ENCODE assay signal across 8 cellular contexts in the genomic region with DNA sequence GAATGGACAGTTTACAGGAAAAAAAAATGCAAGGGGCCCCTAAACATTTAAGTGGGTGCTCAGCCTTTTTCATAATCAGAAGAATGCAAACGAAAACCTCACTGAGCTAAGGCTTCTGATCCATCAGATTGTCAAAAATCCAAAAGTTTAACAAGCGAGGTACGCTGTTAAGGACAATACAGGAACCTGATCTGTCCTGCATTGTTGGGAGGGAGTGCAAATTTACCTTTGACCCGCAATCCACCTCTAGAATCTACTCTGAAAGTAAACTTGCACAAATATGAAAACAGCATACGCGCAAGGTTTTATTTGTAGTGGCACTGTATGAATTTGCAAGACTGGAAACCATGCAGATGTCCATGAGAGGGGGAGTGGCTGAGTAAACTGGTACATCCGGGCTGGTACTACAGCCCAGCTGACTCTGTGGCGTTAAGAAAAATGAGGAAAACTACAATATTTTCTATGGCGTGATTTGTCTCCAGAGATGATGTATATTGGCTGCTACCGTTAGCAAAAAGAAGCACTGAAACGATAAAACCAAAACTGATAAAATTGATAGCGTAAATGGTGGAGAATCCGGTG. TPM values are rescaled to one million over a fixed set of nuclear protein-coding genes. Genes with fewer than 3 reads are reported as not detected.
DNase-seq lines count a peak whose midpoint lies in the region; ATAC-seq, FAIRE-seq and TF ChIP-seq lines count a peak whose summit lies in the region.

No MANE protein-coding gene starts in this region.

- dilution Hi-C loops in keratinocyte (cut with MboI; ENCODE audit: extremely low pct_ligation_motif_present, low sequenced_read_pairs) = no loop called here

- no peak for DNase-seq in activated T-cell treated with anti-CD3 and anti-CD28 coated beads, Interleukin-2, amount 50 U/mL, for 4 hours
- no peak for DNase-seq in activated T-cell treated with anti-CD3 and anti-CD28 coated beads, Interleukin-2, amount 50 U/mL, for 1 hour
- no peak for DNase-seq in activated CD8-positive, alpha-beta T cell treated with anti-CD3 and anti-CD28 coated beads, Interleukin-2, amount 10 ng/mL, durations not matched to agents 7 days and 5 days
- DNase-seq in keratinocyte (ENCODE audit: low read depth, low spot score) (no peak), superior temporal gyrus (ENCODE audit: extremely low spot score) (peak; percentile 14), amygdala (lab: John Stamatoyannopoulos, UW) (no peak), Kasumi-1 (lab: John Stamatoyannopoulos, UW) (no peak)

- no peaks in the 10 kb centered on the region for H3K79me2 ChIP-seq in keratinocyte (ENCODE audit: control insufficient read depth, insufficient read depth, low read length)

- FAIRE-seq in keratinocyte (lab: Jason Lieb, UNC) = no peak

- H3K36me3 ChIP-seq in keratinocyte (ENCODE audit: control insufficient read depth in 2 of 2, extremely low read depth in 1 of 2, insufficient read depth in 2 of 2, low read length in 2 of 2) = no peaks in the 10 kb centered on the region

- peaks cover 32% of the 10 kb centered on the region for H3K4me1 Mint-ChIP-seq in activated T-cell treated with anti-CD3 and anti-CD28 coated beads, Interleukin-2, amount 50 U/mL, for 4 hours (ENCODE audit: low read depth)
- H3K4me1 Mint-ChIP-seq in activated CD8-positive, alpha-beta T cell treated with anti-CD3 and anti-CD28 coated beads, Interleukin-2, amount 10 ng/mL, durations not matched to agents 7 days and 5 days (ENCODE audit: low read depth) = peaks cover 41% of the 10 kb centered on the region

- H3K4me1 ChIP-seq in keratinocyte (ENCODE audit: control insufficient read depth, extremely low read depth, insufficient read depth, low read length) = peaks cover 26% of the 10 kb centered on the region

- peak overlapping the region; percentile 57 for H2AFZ ChIP-seq in keratinocyte (ENCODE audit: control insufficient read depth, low read length)

- CTCF ChIA-PET in activated CD8-positive, alpha-beta T cell treated with anti-CD3 and anti-CD28 coated beads, Interleukin-2, amount 10 ng/mL, durations not matched to agents 7 days and 5 days (lab: Charles Lee) = interaction anchor here (1.3 to 4.4 kb wide), 6 partner anchors 9 to 149 kb away, joined by 7 to 44 read pairs (median 11); no protein-coding TSS in a partner anchor

- peak overlapping the region; percentile 52 to 88 (median 82) for H3K4me3 ChIP-seq in keratinocyte (ENCODE audit: control insufficient read depth in 2 of 3, extremely low read depth in 1 of 3, insufficient read depth in 2 of 3, low read depth in 1 of 3, low read length in 3 of 3)

- H3K27ac Mint-ChIP-seq in activated CD8-positive, alpha-beta T cell treated with anti-CD3 and anti-CD28 coated beads, Interleukin-2, amount 10 ng/mL, durations not matched to agents 7 days and 5 days = peak overlapping the region; percentile 95

- H3K9me1 ChIP-seq in keratinocyte (ENCODE audit: control insufficient read depth, extremely low read depth, insufficient read depth, low read length) = no peaks in the 10 kb centered on the region

- H3K9me3 Mint-ChIP-seq in activated T-cell treated with anti-CD3 and anti-CD28 coated beads, Interleukin-2, amount 50 U/mL, for 4 hours = no peaks in the 10 kb centered on the region
- H3K9me3 Mint-ChIP-seq in activated CD8-positive, alpha-beta T cell treated with anti-CD3 and anti-CD28 coated beads, Interleukin-2, amount 10 ng/mL, durations not matched to agents 7 days and 5 days (ENCODE audit: insufficient read depth) = no peaks in the 10 kb centered on the region

- no peaks in the 10 kb centered on the region for H3K36me3 Mint-ChIP-seq in activated T-cell treated with anti-CD3 and anti-CD28 coated beads, Interleukin-2, amount 50 U/mL, for 4 hours (ENCODE audit: insufficient read depth)
- H3K36me3 Mint-ChIP-seq in activated CD8-positive, alpha-beta T cell treated with anti-CD3 and anti-CD28 coated beads, Interleukin-2, amount 10 ng/mL, durations not matched to agents 7 days and 5 days (ENCODE audit: low read depth) = peaks cover 11% of the 10 kb centered on the region

- ATAC-seq in activated T-cell treated with anti-CD3 and anti-CD28 coated beads, Interleukin-2, amount 50 U/mL, for 4 hours = no peak
- ATAC-seq in activated CD8-positive, alpha-beta T cell treated with anti-CD3 and anti-CD28 coated beads, Interleukin-2, amount 10 ng/mL, durations not matched to agents 7 days and 5 days = no peak
- no peak for ATAC-seq in GM21786 (IDR thresholded peaks at IDR 0.05; ENCODE audit: unreplicated experiment)

- peak overlapping the region; percentile 71 for H3K4me2 ChIP-seq in keratinocyte (ENCODE audit: control insufficient read depth, extremely low read depth, insufficient read depth, low read depth, low read length)

- H3K9me3 ChIP-seq in keratinocyte (ENCODE audit: control insufficient read depth, low read depth, low read length) = no peaks in the 10 kb centered on the region

- peak overlapping the region; percentile 82 for H3K27ac ChIP-seq in keratinocyte (ENCODE audit: control insufficient read depth, insufficient read depth, low read length)

- POLR2A ChIA-PET in activated CD8-positive, alpha-beta T cell treated with anti-CD3 and anti-CD28 coated beads, Interleukin-2, amount 10 ng/mL, durations not matched to agents 7 days and 5 days (lab: Charles Lee) = interaction anchor here (0.6 to 2.1 kb wide), 10 partner anchors 9 to 116 kb away, joined by 3 to 13 read pairs (median 4); no protein-coding TSS in a partner anchor

- peak overlapping the region; percentile 71 for H3K9ac ChIP-seq in keratinocyte (ENCODE audit: control insufficient read depth, extremely low read depth, insufficient read depth, low read length)

- peak overlapping the region; percentile 87 for H3K4me3 Mint-ChIP-seq in activated T-cell treated with anti-CD3 and anti-CD28 coated beads, Interleukin-2, amount 50 U/mL, for 4 hours
- peak overlapping the region; percentile 89 for H3K4me3 Mint-ChIP-seq in activated CD8-positive, alpha-beta T cell treated with anti-CD3 and anti-CD28 coated beads, Interleukin-2, amount 10 ng/mL, durations not matched to agents 7 days and 5 days

- no peaks in the 10 kb centered on the region for H3K27me3 Mint-ChIP-seq in activated T-cell treated with anti-CD3 and anti-CD28 coated beads, Interleukin-2, amount 50 U/mL, for 4 hours (ENCODE audit: low read depth)
- H3K27me3 Mint-ChIP-seq in activated CD8-positive, alpha-beta T cell treated with anti-CD3 and anti-CD28 coated beads, Interleukin-2, amount 10 ng/mL, durations not matched to agents 7 days and 5 days (ENCODE audit: low read depth) = no peaks in the 10 kb centered on the region

- no peaks in the 10 kb centered on the region for H3K27me3 ChIP-seq in keratinocyte (ENCODE audit: control insufficient read depth, extremely low read depth, insufficient read depth, low read length)

- no peaks in the 10 kb centered on the region for H4K20me1 ChIP-seq in keratinocyte (ENCODE audit: control insufficient read depth, extremely low read depth, insufficient read depth, low read length)

- no peak for TF ChIP-seq CTCF in keratinocyte (optimal IDR thresholded peaks at IDR 0.05 in 1 of 3, IDR thresholded peaks at IDR 0.05 in 1 of 3, conservative IDR thresholded peaks at IDR 0.05 in 1 of 3; ENCODE audit: extremely low read depth in 1 of 3, insufficient read depth in 2 of 3, low read length in 3 of 3)

RNA-seq across cellular contexts. Expression of a gene that starts 28.8 kb away (rescaled TPM):
- 1 to 10 TPM in 1 of 3 donors, under 1 TPM in 2; 0.57 to 1.1 (median 0.63) TPM for total RNA-seq in activated T-cell treated with anti-CD3 and anti-CD28 coated beads, Interleukin-2, amount 50 U/mL, for 4 hours
- total RNA-seq in activated CD8-positive, alpha-beta T cell treated with anti-CD3 and anti-CD28 coated beads, Interleukin-2, amount 10 ng/mL, durations not matched to agents 7 days and 5 days = not detected
- polyA plus RNA-seq in keratinocyte = 0.28 to 0.84 TPM (median 0.46 TPM) in 3 replicates
- polyA plus RNA-seq in keratinocyte (2011; ENCODE audit: low read depth) = 0.29 TPM
- 0.16 and 0.41 TPM in 2 replicates for polyA plus RNA-seq in keratinocyte (2011; cell fraction: cytosol; rRNA removed)
- polyA plus RNA-seq in keratinocyte (2011; cell fraction: nucleus; rRNA removed) = 0.44 and 0.76 TPM in 2 replicates
- 0.32 and 0.45 TPM in 2 replicates for polyA plus RNA-seq in keratinocyte (2012; ENCODE audit: low replicate concordance)
- polyA minus RNA-seq in keratinocyte = 0.33 to 0.86 TPM (median 0.36 TPM) in 3 replicates
- polyA minus RNA-seq in keratinocyte (2011; cell fraction: cytosol; rRNA and poly(A)+ RNA removed) = not detected
- 0.63 and 1.1 TPM in 2 replicates for polyA minus RNA-seq in keratinocyte (2011; cell fraction: nucleus; rRNA and poly(A)+ RNA removed)

RNA-seq across cellular contexts. Expression of a gene that starts 38.4 kb away (rescaled TPM):
- 1 to 10 TPM; 2.0 to 2.3 (median 2.0) TPM for total RNA-seq in activated T-cell treated with anti-CD3 and anti-CD28 coated beads, Interleukin-2, amount 50 U/mL, for 4 hours
- 10 to 100 TPM; 12.4 to 13.3 TPM for total RNA-seq in activated CD8-positive, alpha-beta T cell treated with anti-CD3 and anti-CD28 coated beads, Interleukin-2, amount 10 ng/mL, durations not matched to agents 7 days and 5 days
- 113 to 118 TPM (median 114 TPM) in 3 replicates for polyA plus RNA-seq in keratinocyte
- 33.4 TPM for polyA plus RNA-seq in keratinocyte (2011; ENCODE audit: low read depth)
- polyA plus RNA-seq in keratinocyte (2011; cell fraction: cytosol; rRNA removed) = 123 and 172 TPM in 2 replicates
- 70.8 and 71.4 TPM in 2 replicates for polyA plus RNA-seq in keratinocyte (2011; cell fraction: nucleus; rRNA removed)
- 85.9 and 96.7 TPM in 2 replicates for polyA plus RNA-seq in keratinocyte (2012; ENCODE audit: low replicate concordance)
- polyA minus RNA-seq in keratinocyte = 64.9 to 161 TPM (median 87.3 TPM) in 3 replicates
- 82.7 TPM for polyA minus RNA-seq in keratinocyte (2011; cell fraction: cytosol; rRNA and poly(A)+ RNA removed)
- polyA minus RNA-seq in keratinocyte (2011; cell fraction: nucleus; rRNA and poly(A)+ RNA removed) = 21.7 and 52.1 TPM in 2 replicates

RNA-seq across cellular contexts. Expression of a gene that starts 54.0 kb away (rescaled TPM):
- 10 to 100 TPM; 67.3 to 73.2 (median 68.7) TPM for total RNA-seq in activated T-cell treated with anti-CD3 and anti-CD28 coated beads, Interleukin-2, amount 50 U/mL, for 4 hours
- total RNA-seq in activated CD8-positive, alpha-beta T cell treated with anti-CD3 and anti-CD28 coated beads, Interleukin-2, amount 10 ng/mL, durations not matched to agents 7 days and 5 days = 10 to 100 TPM; 59.3 to 61.2 TPM
- polyA plus RNA-seq in keratinocyte = 11.0 to 14.6 TPM (median 12.0 TPM) in 3 replicates
- polyA plus RNA-seq in keratinocyte (2011; ENCODE audit: low read depth) = 27.7 TPM
- 8.1 and 10.9 TPM in 2 replicates for polyA plus RNA-seq in keratinocyte (2011; cell fraction: cytosol; rRNA removed)
- 19.0 and 23.1 TPM in 2 replicates for polyA plus RNA-seq in keratinocyte (2011; cell fraction: nucleus; rRNA removed)
- 28.4 and 34.2 TPM in 2 replicates for polyA plus RNA-seq in keratinocyte (2012; ENCODE audit: low replicate concordance)
- 4.6 to 20.5 TPM (median 6.6 TPM) in 3 replicates for polyA minus RNA-seq in keratinocyte
- 10.4 TPM for polyA minus RNA-seq in keratinocyte (2011; cell fraction: cytosol; rRNA and poly(A)+ RNA removed)
- polyA minus RNA-seq in keratinocyte (2011; cell fraction: nucleus; rRNA and poly(A)+ RNA removed) = 4.7 and 8.1 TPM in 2 replicates

RNA-seq across cellular contexts. Expression of a gene that starts 54.3 kb away (rescaled TPM):
- 10 to 100 TPM; 31.4 to 34.4 (median 31.5) TPM for total RNA-seq in activated T-cell treated with anti-CD3 and anti-CD28 coated beads, Interleukin-2, amount 50 U/mL, for 4 hours
- 10 to 100 TPM; 39.6 to 44.7 TPM for total RNA-seq in activated CD8-positive, alpha-beta T cell treated with anti-CD3 and anti-CD28 coated beads, Interleukin-2, amount 10 ng/mL, durations not matched to agents 7 days and 5 days
- polyA plus RNA-seq in keratinocyte = 32.3 to 48.3 TPM (median 37.6 TPM) in 3 replicates
- 25.5 TPM for polyA plus RNA-seq in keratinocyte (2011; ENCODE audit: low read depth)
- polyA plus RNA-seq in keratinocyte (2011; cell fraction: cytosol; rRNA removed) = 29.6 and 46.7 TPM in 2 replicates
- polyA plus RNA-seq in keratinocyte (2011; cell fraction: nucleus; rRNA removed) = 33.2 and 35.7 TPM in 2 replicates
- polyA plus RNA-seq in keratinocyte (2012; ENCODE audit: low replicate concordance) = 26.7 and 26.9 TPM in 2 replicates
- polyA minus RNA-seq in keratinocyte = 5.5 to 22.8 TPM (median 12.5 TPM) in 3 replicates
- polyA minus RNA-seq in keratinocyte (2011; cell fraction: cytosol; rRNA and poly(A)+ RNA removed) = 13.2 TPM
- 7.7 and 11.8 TPM in 2 replicates for polyA minus RNA-seq in keratinocyte (2011; cell fraction: nucleus; rRNA and poly(A)+ RNA removed)
